1 cellular context compared by ENCODE assay signal in genomic region chr2:54512663-54513363, GRCh38.
TF ChIP-seq lines count a peak whose summit lies in the region.

No MANE protein-coding gene starts in this region.

TF ChIP-seq in H1, 55 proteins besides CTCF, POLR2A, EP300 and RAD21:
- TF ChIP-seq CHD7 (IDR thresholded peaks at IDR 0.05; ENCODE audit: insufficient replicate concordance, low read length) (no peak), TEAD4 (IDR thresholded peaks at IDR 0.05; ENCODE audit: low read depth, low read length) (no peak), SP4 (IDR thresholded peaks at IDR 0.05; ENCODE audit: low read length) (no peak), NANOG (IDR thresholded peaks at IDR 0.05; ENCODE audit: insufficient read depth, low read depth, low read length, poor library complexity, severe bottlenecking) (no peak), ATF2 (IDR thresholded peaks at IDR 0.05; ENCODE audit: low read length) (no peak), BCL11A (IDR thresholded peaks at IDR 0.05; ENCODE audit: low read depth in 2 of 2, low read length in 2 of 2) (no peak), CTBP2 (IDR thresholded peaks at IDR 0.05; ENCODE audit: borderline replicate concordance, insufficient read depth, insufficient read length, low read length) (no peak), EZH2 (IDR thresholded peaks at IDR 0.05; ENCODE audit: low read depth, low read length, severe bottlenecking) (no peak), NRF1 (IDR thresholded peaks at IDR 0.05; ENCODE audit: low read depth, low read length) (no peak), EGR1 (IDR thresholded peaks at IDR 0.05; ENCODE audit: borderline replicate concordance, low read depth, low read length) (no peak), USF2 (IDR thresholded peaks at IDR 0.05; ENCODE audit: low read length) (no peak), ATF3 (IDR thresholded peaks at IDR 0.05; ENCODE audit: insufficient read depth, low read depth, low read length) (no peak), SIRT6 (IDR thresholded peaks at IDR 0.05; ENCODE audit: low read length) (no peak), TBP (IDR thresholded peaks at IDR 0.05; ENCODE audit: low read depth, low read length) (no peak)
